In genomic region chr19:16895467-16896097, GRCh38 we compare ENCODE assay signal across 14 cellular contexts. TPM values are rescaled to one million over a fixed set of nuclear protein-coding genes. Genes with fewer than 3 reads are reported as not detected.
DNase-seq lines count a peak whose midpoint lies in the region; ATAC-seq and TF ChIP-seq lines count a peak whose summit lies in the region.
"Had no signal": no experiment of that assay in that cellular context is flagged by ENCODE, and none has a peak within 500 bp of the region (broad histone marks: within the 10 kb centered on the region; RNA-seq: fewer than 3 reads in every experiment).

No MANE protein-coding gene starts in this region.

- POLR2A ChIA-PET in A673 (lab: Charles Lee; ENCODE audit: low non-redundant PET) = no interaction called here

- H3K27ac Mint-ChIP-seq in T-helper 1 cell treated with Interleukin-12 subunit alpha and Interleukin-12 subunit beta and Interleukin-4 antibody, amounts not matched to agents 30 μg/mL and 1 μg/mL, for 36 hours = peak overlapping the region; percentile 17
- H3K27ac Mint-ChIP-seq in activated T-helper 1 cell treated with anti-CD3 and anti-CD28 coated beads, Interleukin-12 subunit alpha, Interleukin-12 subunit beta, Interleukin-2, Interleukin-4 antibody, amounts not matched to agents 30 ng/mL and 10 ng/mL and 1 ng/mL, durations not matched to agents 14 hours and 24 hours and 36 hours = peak overlapping the region; percentile 1
- peak overlapping the region; percentile 37 for H3K27ac Mint-ChIP-seq in stimulated activated naive B cell treated with anti-CD40 and anti-IgM and Interleukin-4, amounts not matched to agents 10 μg/mL and 1 μg/mL and 100 μg/mL, for 72 hours

- 70% methylated on average over 25 of the region's 29 CpGs for WGBS in hepatocyte (ENCODE audit: low lambda C conversion rate, missing lambda C conversion rate)

- H2AFZ ChIP-seq in hepatocyte = no peak overlapping the region

- H3K9me2 ChIP-seq in hepatocyte (replicated peaks; ENCODE audit: insufficient read depth) = no peaks in the 10 kb centered on the region

- H3K4me3 Mint-ChIP-seq in T-helper 1 cell treated with Interleukin-12 subunit alpha and Interleukin-12 subunit beta and Interleukin-4 antibody, amounts not matched to agents 30 μg/mL and 1 μg/mL, for 36 hours = peak overlapping the region; percentile 32
- H3K4me3 Mint-ChIP-seq in activated T-helper 1 cell treated with anti-CD3 and anti-CD28 coated beads, Interleukin-12 subunit alpha, Interleukin-12 subunit beta, Interleukin-2, Interleukin-4 antibody, amounts not matched to agents 30 ng/mL and 10 ng/mL and 1 ng/mL, durations not matched to agents 14 hours and 24 hours and 36 hours = peak overlapping the region; percentile 49
- H3K4me3 Mint-ChIP-seq in stimulated activated naive B cell treated with anti-CD40 and anti-IgM and Interleukin-4, amounts not matched to agents 10 μg/mL and 1 μg/mL and 100 μg/mL, for 72 hours = peak overlapping the region; percentile 43 to 65

- H3K27me3 ChIP-seq in hepatocyte = no peaks in the 10 kb centered on the region
- H3K27me3 ChIP-seq in A673 (replicated peaks; ENCODE audit: insufficient read depth, low read depth, low read length, poor library complexity) = no peaks in the 10 kb centered on the region

- no peak overlapping the region for H3K4me3 ChIP-seq in hepatocyte
- H3K4me3 ChIP-seq in A673 (ENCODE audit: low read depth, low read length, poor library complexity, severe bottlenecking) = no peak overlapping the region
- H3K4me3 ChIP-seq: A549, SK-N-MC had no signal

- H3K9me3 Mint-ChIP-seq in T-helper 1 cell treated with Interleukin-12 subunit alpha and Interleukin-12 subunit beta and Interleukin-4 antibody, amounts not matched to agents 30 μg/mL and 1 μg/mL, for 36 hours = no peaks in the 10 kb centered on the region
- no peaks in the 10 kb centered on the region for H3K9me3 Mint-ChIP-seq in activated T-helper 1 cell treated with anti-CD3 and anti-CD28 coated beads, Interleukin-12 subunit alpha, Interleukin-12 subunit beta, Interleukin-2, Interleukin-4 antibody, amounts not matched to agents 30 ng/mL and 10 ng/mL and 1 ng/mL, durations not matched to agents 14 hours and 24 hours and 36 hours
- no peaks in the 10 kb centered on the region for H3K9me3 Mint-ChIP-seq in stimulated activated naive B cell treated with anti-CD40 and anti-IgM and Interleukin-4, amounts not matched to agents 10 μg/mL and 1 μg/mL and 100 μg/mL, for 72 hours

- intact Hi-C loops in activated T-helper 1 cell treated with anti-CD3 and anti-CD28 coated beads, Interleukin-12 subunit alpha, Interleukin-12 subunit beta, Interleukin-2, Interleukin-4 antibody, amounts not matched to agents 30 ng/mL and 10 ng/mL and 1 ng/mL, durations not matched to agents 14 hours and 24 hours and 36 hours (cut with micrococcal nuclease) = loop anchor here (5.0 kb wide), 1 partner anchor 268 kb away; the partner anchor contains the start of gene MED26
- intact Hi-C loops in A673 (cut with micrococcal nuclease; ENCODE audit: unreplicated experiment) = no loop called here

- TF ChIP-seq CTCF in hepatocyte (IDR thresholded peaks at IDR 0.05; ENCODE audit: poor library complexity) (no peak), A673 (conservative IDR thresholded peaks at IDR 0.05; ENCODE audit: low read depth, low read length) (no peak)

- no peak for ATAC-seq in stimulated activated naive B cell treated with anti-CD40 and anti-IgM and Interleukin-4, amounts not matched to agents 10 μg/mL and 1 μg/mL and 100 μg/mL, for 72 hours (replicated peaks)
- ATAC-seq: A549; stimulated activated naive CD8-positive, alpha-beta T cell treated with anti-CD3 and anti-CD28 coated beads, Interleukin-15, Interleukin-2, amounts not matched to agents 100 U/mL and 50 U/mL, for 24 hours had no signal

- peaks cover 3% of the 10 kb centered on the region for H3K4me1 ChIP-seq in hepatocyte (ENCODE audit: insufficient read depth)
- peaks cover 11% of the 10 kb centered on the region for H3K4me1 ChIP-seq in A673 (ENCODE audit: insufficient read depth, low read length, poor library complexity, severe bottlenecking)
- H3K4me1 ChIP-seq: A549 had no signal

- no TSS peak for BruUV-seq in A673 (replicated peaks; lab: Mats Ljungman, UMichigan)

- H3K4me2 ChIP-seq in hepatocyte = peak overlapping the region; percentile 99

- H4K20me1 ChIP-seq in hepatocyte (ENCODE audit: insufficient read depth, poor library complexity, severe bottlenecking) = no peaks in the 10 kb centered on the region

- H3K27ac ChIP-seq in hepatocyte (no peak overlapping the region), A673 (ENCODE audit: low read depth, low read length, poor library complexity, severe bottlenecking) (no peak overlapping the region)
- H3K27ac ChIP-seq: SK-N-MC had no signal

- H3K36me3 Mint-ChIP-seq in T-helper 1 cell treated with Interleukin-12 subunit alpha and Interleukin-12 subunit beta and Interleukin-4 antibody, amounts not matched to agents 30 μg/mL and 1 μg/mL, for 36 hours (ENCODE audit: low read depth) = no peaks in the 10 kb centered on the region
- no peaks in the 10 kb centered on the region for H3K36me3 Mint-ChIP-seq in activated T-helper 1 cell treated with anti-CD3 and anti-CD28 coated beads, Interleukin-12 subunit alpha, Interleukin-12 subunit beta, Interleukin-2, Interleukin-4 antibody, amounts not matched to agents 30 ng/mL and 10 ng/mL and 1 ng/mL, durations not matched to agents 14 hours and 24 hours and 36 hours (ENCODE audit: low read depth)
- H3K36me3 Mint-ChIP-seq in stimulated activated naive B cell treated with anti-CD40 and anti-IgM and Interleukin-4, amounts not matched to agents 10 μg/mL and 1 μg/mL and 100 μg/mL, for 72 hours = peaks cover 0 to 2% of the 10 kb centered on the region in 2 donors

- no peaks in the 10 kb centered on the region for H3K79me2 ChIP-seq in hepatocyte

- DNase-seq in T-helper 1 cell (no peak), hepatocyte (ENCODE audit: low spot score) (no peak), hippocampal formation (lab: John Stamatoyannopoulos, UW) (no peak), A673 (ENCODE audit: low spot score) (no peak)
- no peak for DNase-seq in activated T-helper 1 cell treated with anti-CD3 and anti-CD28 coated beads, Interleukin-12 subunit alpha, Interleukin-12 subunit beta, Interleukin-2, Interleukin-4 antibody, amounts not matched to agents 30 ng/mL and 10 ng/mL and 1 ng/mL, durations not matched to agents 14 hours and 24 hours and 36 hours (ENCODE audit: low spot score)
- no peak for DNase-seq in stimulated activated naive B cell treated with anti-CD40 and anti-IgM and Interleukin-4, amounts not matched to agents 10 μg/mL and 1 μg/mL and 100 μg/mL, for 72 hours
- DNase-seq in activated CD4-positive, alpha-beta T cell treated with anti-CD3 and anti-CD28 coated beads for 4 hours = no peak
- DNase-seq: activated naive CD4-positive, alpha-beta T cell; NCI-H1436 treated with DMSO at 0.1 percent for 48 hours; retina; stimulated activated naive CD8-positive, alpha-beta T cell treated with anti-CD3 and anti-CD28 coated beads, Interleukin-15, Interleukin-2, amounts not matched to agents 100 U/mL and 50 U/mL, for 24 hours had no signal

- H3K36me3 ChIP-seq in hepatocyte (replicated peaks; ENCODE audit: insufficient read depth, low read depth) (no peaks in the 10 kb centered on the region), A673 (ENCODE audit: insufficient read depth, low read length, poor library complexity, severe bottlenecking) (no peaks in the 10 kb centered on the region)

- H3K9me3 ChIP-seq in hepatocyte (ENCODE audit: low read depth) (no peaks in the 10 kb centered on the region), A673 (ENCODE audit: low read depth, low read length, poor library complexity, severe bottlenecking) (no peaks in the 10 kb centered on the region)
- H3K9me3 ChIP-seq: A549 had no signal

- CTCF ChIA-PET in A673 (lab: Charles Lee) = no interaction called here

- H3K4me1 Mint-ChIP-seq in T-helper 1 cell treated with Interleukin-12 subunit alpha and Interleukin-12 subunit beta and Interleukin-4 antibody, amounts not matched to agents 30 μg/mL and 1 μg/mL, for 36 hours (ENCODE audit: low read depth) = peaks cover 19% of the 10 kb centered on the region
- peaks cover 17% of the 10 kb centered on the region for H3K4me1 Mint-ChIP-seq in activated T-helper 1 cell treated with anti-CD3 and anti-CD28 coated beads, Interleukin-12 subunit alpha, Interleukin-12 subunit beta, Interleukin-2, Interleukin-4 antibody, amounts not matched to agents 30 ng/mL and 10 ng/mL and 1 ng/mL, durations not matched to agents 14 hours and 24 hours and 36 hours (ENCODE audit: low read depth)
- peaks cover 40 to 70% of the 10 kb centered on the region in 2 donors for H3K4me1 Mint-ChIP-seq in stimulated activated naive B cell treated with anti-CD40 and anti-IgM and Interleukin-4, amounts not matched to agents 10 μg/mL and 1 μg/mL and 100 μg/mL, for 72 hours

- H3K27me3 Mint-ChIP-seq in T-helper 1 cell treated with Interleukin-12 subunit alpha and Interleukin-12 subunit beta and Interleukin-4 antibody, amounts not matched to agents 30 μg/mL and 1 μg/mL, for 36 hours (ENCODE audit: low read depth) = peaks cover 35% of the 10 kb centered on the region
- peaks cover 21% of the 10 kb centered on the region for H3K27me3 Mint-ChIP-seq in activated T-helper 1 cell treated with anti-CD3 and anti-CD28 coated beads, Interleukin-12 subunit alpha, Interleukin-12 subunit beta, Interleukin-2, Interleukin-4 antibody, amounts not matched to agents 30 ng/mL and 10 ng/mL and 1 ng/mL, durations not matched to agents 14 hours and 24 hours and 36 hours (ENCODE audit: insufficient read depth)
- peaks cover 3 to 26% of the 10 kb centered on the region in 2 donors for H3K27me3 Mint-ChIP-seq in stimulated activated naive B cell treated with anti-CD40 and anti-IgM and Interleukin-4, amounts not matched to agents 10 μg/mL and 1 μg/mL and 100 μg/mL, for 72 hours

RNA-seq across cellular contexts. Expression of gene F2RL3, which starts 6.8 kb away (rescaled TPM):
- total RNA-seq in activated T-helper 1 cell treated with anti-CD3 and anti-CD28 coated beads, Interleukin-12 subunit alpha, Interleukin-12 subunit beta, Interleukin-2, Interleukin-4 antibody, amounts not matched to agents 30 ng/mL and 10 ng/mL and 1 ng/mL, durations not matched to agents 14 hours and 24 hours and 36 hours = not detected in 2 replicates
- total RNA-seq in hepatocyte (0.12 and 0.13 TPM in 2 replicates), A673 (2021) (not detected in 2 replicates)
- polyA plus RNA-seq in hepatocyte = 0.08 and 0.57 TPM in 2 replicates
- polyA plus RNA-seq: A549 had no signal
